Comparison of ENCODE assay signal across 9 cellular contexts in genomic region chr4:186726440-186727148, GRCh38. TPM values are rescaled to one million over a fixed set of nuclear protein-coding genes. Genes with fewer than 3 reads are reported as not detected.
DNase-seq lines count a peak whose midpoint lies in the region; ATAC-seq, FAIRE-seq and TF ChIP-seq lines count a peak whose summit lies in the region.
"Had no signal": no experiment of that assay in that cellular context is flagged by ENCODE, and none has a peak within 500 bp of the region (broad histone marks: within the 10 kb centered on the region; RNA-seq: fewer than 3 reads in every experiment).

No MANE protein-coding gene starts in this region.

- TF ChIP-seq CTCF in coronary artery (IDR thresholded peaks at IDR 0.05) (no peak), HepG2 (CRISPR knock-in tag; IDR thresholded peaks at IDR 0.05) (peak; percentile 59), GM10266 (IDR thresholded peaks at IDR 0.05; ENCODE audit: control insufficient read depth, insufficient read depth, low read depth, missing control alignments) (no peak)

- H3K4me2 ChIP-seq in HepG2 (ENCODE audit: low read depth, low read length), result peak overlapping the region; percentile 83

- in situ Hi-C loops in HepG2 (cut with HindIII; ENCODE audit: extremely low pct_ligation_motif_present, low pct_unique_long_range_greater_than_20kb), result loop anchor here (25.0 kb wide), 1 partner anchor 211 kb away; no protein-coding TSS in a partner anchor

- DNase-seq in activated CD4-positive, alpha-beta T cell treated with anti-CD3 and anti-CD28 coated beads, Interleukin-2, amount 10 ng/mL, durations not matched to agents 24 days and 14 days, result peak; percentile 58
- DNase-seq in activated CD4-positive, alpha-beta T cell treated with anti-CD3 and anti-CD28 coated beads for 1 hour, result no peak
- DNase-seq in NT2/D1 (ENCODE audit: low read depth, low spot score) (no peak), coronary artery (ENCODE audit: low spot score) (peak; percentile 87), HepG2 (ENCODE audit: low spot score) (peak; percentile 63), substantia nigra (lab: John Stamatoyannopoulos, UW) (peak in 42 of 49 donors; percentile 14 to 78 (median 50)), GM10266 (ENCODE audit: extremely low spot score) (no peak), NCI-H82 treated with DMSO at 0.1 percent for 48 hours (lab: John Stamatoyannopoulos, UW; ENCODE audit: unreplicated experiment) (no peak)

- no peaks in the 10 kb centered on the region for H3K27me3 ChIP-seq in NT2/D1 (ENCODE audit: insufficient read depth, insufficient read length)
- no peaks in the 10 kb centered on the region; a peak in 1 of 5 replicates for H3K27me3 ChIP-seq in HepG2 (ENCODE audit: control insufficient read depth in 1 of 2, insufficient read depth in 2 of 2, low read length in 2 of 2)

- no peak overlapping the region for H3K4me3 Mint-ChIP-seq in activated CD4-positive, alpha-beta T cell treated with anti-CD3 and anti-CD28 coated beads, Interleukin-2, amount 10 ng/mL, durations not matched to agents 24 days and 14 days

- H3K4me3 ChIP-seq in NT2/D1 (ENCODE audit: insufficient read length, low read depth), result peak overlapping the region; percentile 67
- H3K4me3 ChIP-seq in coronary artery, result peak overlapping the region; percentile 97
- peak overlapping the region; percentile 69 to 99 (median 95) for H3K4me3 ChIP-seq in HepG2 (replicated peaks in 1 of 3; ENCODE audit: insufficient read depth in 1 of 3, low read depth in 2 of 3, low read length in 3 of 3)

- TF ChIP-seq EP300 in HepG2 (IDR thresholded peaks at IDR 0.05; ENCODE audit: low read depth in 2 of 2, low read length in 2 of 2), result peak in 1 of 2 experiments; percentile 50; a peak in 1 of 4 replicates
- no peak; the same call in 1 of the 2 replicates for TF ChIP-seq EP300 in HepG2 (CRISPR knock-in tag; IDR thresholded peaks at IDR 0.05; ENCODE audit: borderline replicate concordance)

- CTCF ChIA-PET in HepG2 (lab: Yijun Ruan, JAX; ENCODE audit: low intra/inter-chr PET ratio, low total read pairs), result interaction anchor here (3.1 kb wide), 1 partner anchor 221 kb away, joined by 22 read pairs; no protein-coding TSS in a partner anchor

- peaks cover 47% of the 10 kb centered on the region for H3K27me3 Mint-ChIP-seq in activated CD4-positive, alpha-beta T cell treated with anti-CD3 and anti-CD28 coated beads, Interleukin-2, amount 10 ng/mL, durations not matched to agents 24 days and 14 days

- intact Hi-C loops in activated CD4-positive, alpha-beta T cell treated with anti-CD3 and anti-CD28 coated beads, Interleukin-2, amount 10 ng/mL, durations not matched to agents 24 days and 14 days (cut with micrococcal nuclease), result loop anchor here (10.0 kb wide), 1 partner anchor 1712 kb away; the partner anchor contains the start of gene HELT
- intact Hi-C loops in HepG2 (cut with micrococcal nuclease; ENCODE audit: unreplicated experiment), result loop anchor here (1.0 to 10.0 kb wide), 10 partner anchors 38 to 878 kb away; no protein-coding TSS in a partner anchor

- peaks cover 9% of the 10 kb centered on the region for H3K4me1 Mint-ChIP-seq in activated CD4-positive, alpha-beta T cell treated with anti-CD3 and anti-CD28 coated beads, Interleukin-2, amount 10 ng/mL, durations not matched to agents 24 days and 14 days

- H3K9me3 ChIP-seq in NT2/D1 (ENCODE audit: insufficient read depth, low read length) (no peaks in the 10 kb centered on the region), HepG2 (ENCODE audit: low read length) (no peaks in the 10 kb centered on the region)

- peaks cover 6% of the 10 kb centered on the region for H3K36me3 Mint-ChIP-seq in activated CD4-positive, alpha-beta T cell treated with anti-CD3 and anti-CD28 coated beads, Interleukin-2, amount 10 ng/mL, durations not matched to agents 24 days and 14 days (ENCODE audit: low read depth)

- peak; percentile 43 for ATAC-seq in HepG2

- H3K4me1 ChIP-seq in NT2/D1 (ENCODE audit: insufficient read depth, insufficient read length), result peaks cover 3% of the 10 kb centered on the region
- H3K4me1 ChIP-seq in HepG2 (ENCODE audit: insufficient read depth, low read length), result peaks cover 45% of the 10 kb centered on the region

- peak overlapping the region; percentile 18 for H2AFZ ChIP-seq in HepG2 (ENCODE audit: low read length)

- H3K27ac ChIP-seq in coronary artery (peak overlapping the region; percentile 91 to 93), HepG2 (ENCODE audit: extremely low read length, insufficient read depth, low read length) (peak overlapping the region; percentile 86), substantia nigra (ENCODE audit: low read depth, low read length, poor library complexity, severe bottlenecking) (peak overlapping the region; percentile 42)

- H3K9me3 Mint-ChIP-seq in activated CD4-positive, alpha-beta T cell treated with anti-CD3 and anti-CD28 coated beads, Interleukin-2, amount 10 ng/mL, durations not matched to agents 24 days and 14 days, result no peaks in the 10 kb centered on the region

- FAIRE-seq in HepG2 (lab: Jason Lieb, UNC), result no peak
- FAIRE-seq: colon had no signal

- WGBS in HepG2 (ENCODE audit: low lambda C conversion rate), result 0% methylated on average over 6 of the region's 80 CpGs

- no TSS peak for BruUV-seq in HepG2 (replicated peaks; lab: Mats Ljungman, UMichigan)

- peaks cover 14% of the 10 kb centered on the region for H4K20me1 ChIP-seq in HepG2 (ENCODE audit: insufficient read depth, low read length)

- TF ChIP-seq RAD21 in HepG2 (CRISPR knock-in tag; IDR thresholded peaks at IDR 0.05), result peak; percentile 71

- no peak overlapping the region for H3K27ac Mint-ChIP-seq in activated CD4-positive, alpha-beta T cell treated with anti-CD3 and anti-CD28 coated beads, Interleukin-2, amount 10 ng/mL, durations not matched to agents 24 days and 14 days

- TF ChIP-seq POLR2A in HepG2 (IDR thresholded peaks at IDR 0.05; ENCODE audit: insufficient read depth in 1 of 2, low read depth in 2 of 2, low read length in 2 of 2), result peak in 1 of 2 experiments; percentile 76; a peak in 2 of 4 replicates

- H3K36me3 ChIP-seq in NT2/D1 (ENCODE audit: insufficient read depth, insufficient read length, low read length), result no peaks in the 10 kb centered on the region
- H3K36me3 ChIP-seq in HepG2 (replicated peaks in 1 of 2; ENCODE audit: control insufficient read depth in 1 of 2, insufficient read depth in 2 of 2, low read length in 2 of 2), result no peaks in the 10 kb centered on the region

- H3K9ac ChIP-seq in NT2/D1 (ENCODE audit: insufficient read length, low read depth) (peak overlapping the region; percentile 95), HepG2 (ENCODE audit: insufficient read depth, low read depth, low read length) (peak overlapping the region; percentile 91)

- POLR2A ChIA-PET in HepG2 (lab: Yijun Ruan, JAX), result interaction anchor here (1.0 to 2.2 kb wide), 2 partner anchors 39 to 210 kb away, joined by 4 to 9 read pairs; no protein-coding TSS in a partner anchor

- peaks cover 56% of the 10 kb centered on the region for H3K79me2 ChIP-seq in HepG2 (ENCODE audit: insufficient read depth, low read length)

TF ChIP-seq in HepG2, 621 proteins besides CTCF, POLR2A, EP300 and RAD21 (continues in another document):
- no peak for TF ChIP-seq NAIF1 (CRISPR knock-in tag; IDR thresholded peaks at IDR 0.05; ENCODE audit: borderline replicate concordance)
- TF ChIP-seq MEIS2 (CRISPR knock-in tag; IDR thresholded peaks at IDR 0.05), result 0 out of 2 replicates have a peak, but pooled peaks have one; percentile 21
- TF ChIP-seq NR2F1 (CRISPR knock-in tag; IDR thresholded peaks at IDR 0.05), result no peak
- no peak for TF ChIP-seq ZNF282 (IDR thresholded peaks at IDR 0.05; ENCODE audit: partially characterized antibody)
- TF ChIP-seq ZNF614 (CRISPR knock-in tag; IDR thresholded peaks at IDR 0.05; ENCODE audit: borderline replicate concordance), result peak; percentile 42; the same call in 1 of the 2 replicates
- peak; percentile 51 for TF ChIP-seq SRSF1 (optimal IDR thresholded peaks at IDR 0.05; ENCODE audit: low read depth, low read length)
- no peak for TF ChIP-seq BRCA1 (CRISPR knock-in tag; IDR thresholded peaks at IDR 0.05)
- peak; percentile 64 for TF ChIP-seq TBL1XR1 (IDR thresholded peaks at IDR 0.05; ENCODE audit: borderline replicate concordance, low read length, partially characterized antibody)
- peak; percentile 85 for TF ChIP-seq PRPF4 (IDR thresholded peaks at IDR 0.05; ENCODE audit: low read depth, low read length, poor library complexity, severe bottlenecking)
- TF ChIP-seq FOXJ3 (CRISPR knock-in tag; IDR thresholded peaks at IDR 0.05; ENCODE audit: borderline replicate concordance), result no peak
- peak; percentile 61; the same call in 1 of the 2 replicates for TF ChIP-seq NRL (CRISPR knock-in tag; IDR thresholded peaks at IDR 0.05; ENCODE audit: borderline replicate concordance)
- TF ChIP-seq TOPORS (CRISPR knock-in tag; IDR thresholded peaks at IDR 0.05), result no peak
- TF ChIP-seq RNF2 (conservative IDR thresholded peaks at IDR 0.05; ENCODE audit: low read depth), result 0 out of 2 replicates have a peak, but pooled peaks have one; percentile 31

RNA-seq across cellular contexts. Expression of gene FAT1, which starts 2.9 kb away (rescaled TPM):
- 0.07 and 0.28 TPM in 2 replicates for total RNA-seq in activated CD4-positive, alpha-beta T cell treated with anti-CD3 and anti-CD28 coated beads, Interleukin-2, amount 10 ng/mL, durations not matched to agents 24 days and 14 days
- total RNA-seq in HepG2 (2016; rRNA removed; fragmentation: Illumina TruSeq; extraction: Trizol), result 176 and 185 TPM in 2 replicates
- 74.9 and 87.3 TPM in 2 replicates for total RNA-seq in HepG2 (2016; cell fraction: cytosol; rRNA removed; fragmentation: Illumina TruSeq; extraction: Trizol; ENCODE audit: low read depth)
- total RNA-seq in HepG2 (2016; cell fraction: insoluble cytoplasmic fraction; rRNA removed; fragmentation: Illumina TruSeq; extraction: Trizol), result 158 and 182 TPM in 2 replicates
- total RNA-seq in HepG2 (2016; cell fraction: membrane; rRNA removed; fragmentation: Illumina TruSeq; extraction: Trizol), result 361 and 484 TPM in 2 replicates
- 203 and 219 TPM in 2 replicates for total RNA-seq in HepG2 (2016; cell fraction: nucleus; rRNA removed; fragmentation: Illumina TruSeq; extraction: Trizol)
- polyA plus RNA-seq in HepG2 (2011; rRNA removed), result 193 and 216 TPM in 2 replicates
- 145 and 153 TPM in 2 replicates for polyA plus RNA-seq in HepG2 (2011; cell fraction: cytosol; rRNA removed)
- 169 and 173 TPM in 2 replicates for polyA plus RNA-seq in HepG2 (2011; cell fraction: nucleus; rRNA removed)
- polyA plus RNA-seq in HepG2 (2012), result 84.5 and 103 TPM in 2 replicates
- polyA plus RNA-seq in HepG2 (2016; cell fraction: cytosol; fragmentation: Illumina TruSeq; extraction: Trizol; ENCODE audit: low read depth), result 2.5 and 3.2 TPM in 2 replicates
- polyA plus RNA-seq in HepG2 (2016; cell fraction: insoluble cytoplasmic fraction; fragmentation: Illumina TruSeq; extraction: Trizol; ENCODE audit: low read depth), result 34.1 and 47.0 TPM in 2 replicates
- polyA plus RNA-seq in HepG2 (2016; cell fraction: membrane; fragmentation: Illumina TruSeq; extraction: Trizol; ENCODE audit: low read depth), result 7.0 and 7.3 TPM in 2 replicates
- polyA plus RNA-seq in HepG2 (2016; cell fraction: nucleus; fragmentation: Illumina TruSeq; extraction: Trizol; ENCODE audit: insufficient read depth, low read depth), result 164 and 179 TPM in 2 replicates
- 311 and 1,912 TPM in 2 replicates for polyA minus RNA-seq in HepG2 (2011; rRNA and poly(A)+ RNA removed; ENCODE audit: low replicate concordance)
- 510 and 534 TPM in 2 replicates for polyA minus RNA-seq in HepG2 (2011; cell fraction: cytosol; rRNA and poly(A)+ RNA removed)
- polyA minus RNA-seq in HepG2 (2011; cell fraction: nucleus; rRNA and poly(A)+ RNA removed), result 531 and 554 TPM in 2 replicates

Comparison
In these comparisons a context has a peak if more than half of its experiments do, and no peak if none do; other contexts are left out.
1. DNase-seq: peak in activated CD4-positive, alpha-beta T cell treated with anti-CD3 and anti-CD28 coated beads, Interleukin-2, amount 10 ng/mL, durations not matched to agents 24 days and 14 days (single experiment), coronary artery (single experiment), HepG2 (single experiment) and substantia nigra (42 of 49); none in activated CD4-positive, alpha-beta T cell treated with anti-CD3 and anti-CD28 coated beads for 1 hour (single experiment), NT2/D1 (single experiment), GM10266 (single experiment) and NCI-H82 treated with DMSO at 0.1 percent for 48 hours (single experiment).
2. H3K27ac ChIP-seq: peak in every context shown above with its lines; median percentile 92 in coronary artery; 86 in HepG2; 42 in substantia nigra.
3. RNA of gene FAT1, which starts 2.9 kb away (total RNA-seq): 74.9 to 484 TPM in HepG2; 0.07 to 0.28 TPM in activated CD4-positive, alpha-beta T cell treated with anti-CD3 and anti-CD28 coated beads, Interleukin-2, amount 10 ng/mL, durations not matched to agents 24 days and 14 days; every median in the first group is over 10 times any median in the second.
4. Peak in every context shown above with its lines, with median percentiles within 50 percentile points of each other: H3K4me3 ChIP-seq.